In the genomic region with DNA sequence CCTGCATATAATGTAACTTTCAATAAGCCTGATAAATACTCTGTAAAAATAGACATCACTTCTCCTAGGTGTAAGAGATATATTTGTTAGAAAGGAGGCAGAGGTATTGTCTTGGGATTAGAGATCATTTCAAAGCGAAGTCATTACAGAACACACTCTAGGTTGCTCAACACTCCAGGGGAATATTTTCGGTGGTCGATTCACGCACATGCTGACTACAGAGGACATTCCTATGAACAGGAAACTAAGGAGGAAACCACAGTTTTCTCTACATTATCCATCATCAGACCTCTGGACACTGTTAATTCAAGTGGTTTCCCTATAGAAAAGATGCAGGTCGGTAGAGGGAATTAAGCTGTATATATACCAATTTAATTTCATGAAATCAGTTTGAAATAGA, we compare ENCODE assay signal across 22 cellular contexts.
DNase-seq lines count a peak whose midpoint lies in the region; ATAC-seq and TF ChIP-seq lines count a peak whose summit lies in the region.
"Had no signal": no experiment of that assay in that cellular context is flagged by ENCODE, and none has a peak within 500 bp of the region (broad histone marks: within the 10 kb centered on the region; RNA-seq: fewer than 3 reads in every experiment).

No MANE protein-coding gene starts in this region.

- H3K4me3 ChIP-seq in OCI-LY1 (ENCODE audit: low read depth, low read length, poor library complexity, severe bottlenecking): no peak overlapping the region
- H3K4me3 ChIP-seq in right atrium auricular region: no peak overlapping the region

- no peaks in the 10 kb centered on the region for H3F3A ChIP-seq in OCI-LY1 (ENCODE audit: insufficient read depth, low read length)

- peak; percentile 39 for ATAC-seq in sciatic nerve

- H3K9me2 ChIP-seq in OCI-LY1 (ENCODE audit: low read depth, low read length): no peaks in the 10 kb centered on the region
- H3K9me2 ChIP-seq: SK-N-SH had no signal

- DNase-seq in EH (ENCODE audit: low read depth): peak; percentile 49
- DNase-seq in fibroblast of peridontal ligament (ENCODE audit: extremely low read depth): peak; percentile 7
- DNase-seq in sciatic nerve (ENCODE audit: low spot score): no peak
- no peak for DNase-seq in NOMO-1 (lab: John Stamatoyannopoulos, UW; ENCODE audit: unreplicated experiment in 2 of 2)
- no peak for DNase-seq in caudate nucleus (lab: John Stamatoyannopoulos, UW)
- DNase-seq in right atrium auricular region (ENCODE audit: low spot score): no peak
- DNase-seq in DMS79 treated with DMSO at 0.1 percent for 48 hours (lab: John Stamatoyannopoulos, UW): no peak
- DNase-seq: BE2C; CD4-positive, alpha-beta T cell; COR-L47; DMS79; Karpas-422; MV-4-11; NCI-H1105 treated with DMSO at 0.1 percent for 48 hours; NCI-H1694; NCI-H2081; NCI-H2171; NCI-H526; SHP77 treated with DMSO at 0.1 percent for 48 hours; SK-N-SH had no signal

- no peak for TF ChIP-seq CTCF in OCI-LY1 (IDR thresholded peaks at IDR 0.05; ENCODE audit: low read length)
- TF ChIP-seq CTCF in right atrium auricular region (IDR thresholded peaks at IDR 0.05): no peak

- H3K4me1 ChIP-seq in OCI-LY1 (ENCODE audit: insufficient read depth, low read length, severe bottlenecking): peaks cover 47% of the 10 kb centered on the region
- no peaks in the 10 kb centered on the region for H3K4me1 ChIP-seq in right atrium auricular region
- H3K4me1 ChIP-seq: BE2C had no signal

- peaks cover 8% of the 10 kb centered on the region; the same call in 1 of the 2 replicates for H3K36me3 ChIP-seq in OCI-LY1 (ENCODE audit: insufficient read depth, low read length)
- no peaks in the 10 kb centered on the region for H3K36me3 ChIP-seq in right atrium auricular region
- H3K36me3 ChIP-seq: BE2C had no signal

- H3K9ac ChIP-seq in OCI-LY1 (ENCODE audit: low read length): no peak overlapping the region
- H3K9ac ChIP-seq: SK-N-SH had no signal

- no peak overlapping the region; the same call in 1 of the 2 replicates for H3K4me2 ChIP-seq in OCI-LY1 (ENCODE audit: low read length)
- H3K4me2 ChIP-seq: SK-N-SH had no signal

- no peaks in the 10 kb centered on the region for H4K20me1 ChIP-seq in OCI-LY1 (ENCODE audit: insufficient read depth, low read length)

- H3K9me3 ChIP-seq in OCI-LY1 (ENCODE audit: low read length) (no peaks in the 10 kb centered on the region), right atrium auricular region (no peaks in the 10 kb centered on the region)
- H3K9me3 ChIP-seq: BE2C, SK-N-SH had no signal

- intact Hi-C loops in sciatic nerve (cut with DNase I): loop anchor here (2.0 kb wide), 1 partner anchor 68 kb away; no protein-coding TSS in a partner anchor

- no peaks in the 10 kb centered on the region for H3K27me3 ChIP-seq in OCI-LY1 (ENCODE audit: insufficient read depth, low read length)
- H3K27me3 ChIP-seq in right atrium auricular region: no peaks in the 10 kb centered on the region
- H3K27me3 ChIP-seq: BE2C had no signal

- H3K27ac ChIP-seq in OCI-LY1 (ENCODE audit: low read depth, low read length, poor library complexity, severe bottlenecking): peak overlapping the region; percentile 35
- H3K27ac ChIP-seq in caudate nucleus (ENCODE audit: low read depth, low read length): no peak overlapping the region
- no peak overlapping the region for H3K27ac ChIP-seq in right atrium auricular region
- H3K27ac ChIP-seq: RWPE1 had no signal

- H2AFZ ChIP-seq in OCI-LY1 (ENCODE audit: low read length): no peak overlapping the region

- H3K79me2 ChIP-seq in OCI-LY1 (ENCODE audit: insufficient read depth, low read length): 0 out of 2 replicates have a peak, but pooled peaks cover 6% of the 10 kb centered on the region

Comparison
In these comparisons a context has a peak if more than half of its experiments do, and no peak if none do; other contexts are left out.
1. DNase-seq: peak in EH (single experiment) and fibroblast of peridontal ligament (single experiment); none in sciatic nerve (single experiment), NOMO-1 (0 of 2), caudate nucleus (0 of 61), right atrium auricular region (single experiment) and DMS79 treated with DMSO at 0.1 percent for 48 hours (single experiment).